8 cellular contexts compared by ENCODE assay signal in the genomic region with DNA sequence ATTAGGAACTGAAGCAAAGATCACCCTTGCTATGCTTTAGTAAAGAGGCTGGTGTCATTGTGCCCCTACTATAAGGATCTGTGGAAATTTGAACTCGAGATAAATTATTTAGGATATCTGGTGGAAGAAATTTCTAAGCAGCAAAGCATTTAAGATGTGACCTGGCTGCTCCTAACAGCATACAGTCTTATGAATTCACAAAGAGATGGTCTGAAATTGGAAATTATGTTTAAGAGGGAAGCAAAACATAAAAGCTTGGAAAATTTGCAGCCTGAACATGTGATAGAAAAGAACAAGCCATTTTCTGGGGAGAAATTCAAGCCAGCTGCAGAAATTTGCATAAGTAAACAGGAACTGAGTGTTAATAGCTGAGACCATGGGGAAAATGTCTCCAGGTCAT.
"Had no signal": no experiment of that assay in that cellular context is flagged by ENCODE, and none has a peak within 500 bp of the region (broad histone marks: within the 10 kb centered on the region; RNA-seq: fewer than 3 reads in every experiment).

No MANE protein-coding gene starts in this region.

- FAIRE-seq: G401.6, GM12878, GM12891, GM12892, GM18507, GM19239 had no signal

- H3K4me3 ChIP-seq: GM12878 had no signal

- ATAC-seq: GM12878 had no signal

- DNase-seq: GDM1, GF-D8 had no signal
